12 cellular contexts compared by ENCODE assay signal in the genomic region with DNA sequence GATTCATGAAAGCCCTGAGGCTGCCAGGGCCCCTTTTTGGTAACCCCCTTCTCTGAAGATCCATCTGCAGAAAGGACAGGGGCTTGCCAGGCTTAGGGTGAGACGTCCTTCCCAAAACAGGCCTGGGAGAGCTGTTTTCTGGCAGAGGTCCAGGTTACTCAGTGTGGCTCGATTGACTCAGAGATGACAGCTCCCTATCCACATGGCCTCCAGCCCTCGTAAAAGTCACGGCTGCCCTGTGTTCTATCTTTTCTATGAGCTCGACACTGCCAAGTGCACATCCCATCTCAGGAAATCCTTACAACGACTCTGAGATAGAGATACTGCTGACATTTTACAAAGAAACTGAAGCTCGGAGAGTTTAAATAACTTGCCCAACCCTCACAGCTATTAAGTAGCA. TPM values are rescaled to one million over a fixed set of nuclear protein-coding genes. Genes with fewer than 3 reads are reported as not detected.
DNase-seq lines count a peak whose midpoint lies in the region; ATAC-seq and TF ChIP-seq lines count a peak whose summit lies in the region.
"Had no signal": no experiment of that assay in that cellular context is flagged by ENCODE, and none has a peak within 500 bp of the region (broad histone marks: within the 10 kb centered on the region; RNA-seq: fewer than 3 reads in every experiment).

No MANE protein-coding gene starts in this region.

- H2AFZ ChIP-seq in MM.1S (ENCODE audit: low read length), result no peak overlapping the region

- H3K27me3 ChIP-seq in breast epithelium (no peaks in the 10 kb centered on the region), body of pancreas (no peaks in the 10 kb centered on the region), vagina (no peaks in the 10 kb centered on the region), MM.1S (replicated peaks; ENCODE audit: insufficient read depth, low read length) (no peaks in the 10 kb centered on the region)

- H3K4me3 Mint-ChIP-seq in MCF 10A (ENCODE audit: unreplicated experiment), result no peak overlapping the region
- H3K4me3 Mint-ChIP-seq: activated naive CD4-positive, alpha-beta T cell treated with anti-CD3 and anti-CD28 coated beads, Interleukin-2, amount 50 U/mL, for 24 hours had no signal

- H3K9ac ChIP-seq in MM.1S (ENCODE audit: low read length), result no peak overlapping the region

- no peaks in the 10 kb centered on the region for H3K79me2 ChIP-seq in MM.1S (ENCODE audit: low read length)

- POLR2A ChIA-PET in MCF 10A (lab: Yijun Ruan, JAX), result no interaction called here

- ATAC-seq in body of pancreas, result no peak
- ATAC-seq in HG03108 (IDR thresholded peaks at IDR 0.05; ENCODE audit: unreplicated experiment), result no peak

- no peak overlapping the region for H3K4me2 ChIP-seq in MM.1S (ENCODE audit: low read depth, low read length)

- CTCF ChIA-PET in MCF 10A (lab: Yijun Ruan, JAX), result interaction anchor here (0.7 to 2.7 kb wide), 5 partner anchors 17 to 621 kb away, joined by 3 to 10 read pairs (median 6); no protein-coding TSS in a partner anchor

- H3K4me1 ChIP-seq in breast epithelium (no peaks in the 10 kb centered on the region), body of pancreas (peaks cover 6% of the 10 kb centered on the region), vagina (peaks cover 19% of the 10 kb centered on the region), MM.1S (ENCODE audit: low read length) (no peaks in the 10 kb centered on the region)

- H3K36me3 Mint-ChIP-seq in MCF 10A (ENCODE audit: insufficient read depth, unreplicated experiment), result no peaks in the 10 kb centered on the region
- H3K36me3 Mint-ChIP-seq: activated naive CD4-positive, alpha-beta T cell treated with anti-CD3 and anti-CD28 coated beads, Interleukin-2, amount 50 U/mL, for 24 hours had no signal

- H3K9me3 ChIP-seq in breast epithelium (no peaks in the 10 kb centered on the region), body of pancreas (no peaks in the 10 kb centered on the region), vagina (no peaks in the 10 kb centered on the region), MM.1S (replicated peaks; ENCODE audit: insufficient read depth, low read length) (no peaks in the 10 kb centered on the region)

- no peak for TF ChIP-seq POLR2A in breast epithelium (IDR thresholded peaks at IDR 0.05)
- no peak for TF ChIP-seq POLR2A in body of pancreas (IDR thresholded peaks at IDR 0.05)
- TF ChIP-seq POLR2A in vagina (IDR thresholded peaks at IDR 0.05), result no peak

- intact Hi-C loops in MCF 10A (cut with micrococcal nuclease), result no loop called here
- intact Hi-C loops in breast epithelium (cut with DNase I; ENCODE audit: low total_unique reads), result no loop called here
- intact Hi-C loops in body of pancreas (cut with DNase I), result loop anchor here (10.0 kb wide), 1 partner anchor 203 kb away; no protein-coding TSS in a partner anchor
- intact Hi-C loops in vagina (cut with DNase I), result no loop called here

- no peak overlapping the region for H3K27ac Mint-ChIP-seq in MCF 10A (ENCODE audit: low read depth, unreplicated experiment)
- H3K27ac Mint-ChIP-seq: activated naive CD4-positive, alpha-beta T cell treated with anti-CD3 and anti-CD28 coated beads, Interleukin-2, amount 50 U/mL, for 24 hours had no signal

- H3K36me3 ChIP-seq in breast epithelium (no peaks in the 10 kb centered on the region), body of pancreas (replicated peaks in 1 of 2; ENCODE audit: insufficient read depth in 1 of 2, low read depth in 2 of 2) (no peaks in the 10 kb centered on the region), vagina (no peaks in the 10 kb centered on the region), MM.1S (replicated peaks; ENCODE audit: insufficient read depth, low read length) (no peaks in the 10 kb centered on the region)

- no peak for TF ChIP-seq CTCF in MCF 10A (IDR thresholded peaks at IDR 0.05; ENCODE audit: unreplicated experiment)
- no peak for TF ChIP-seq CTCF in breast epithelium (IDR thresholded peaks at IDR 0.05)
- no peak for TF ChIP-seq CTCF in body of pancreas (IDR thresholded peaks at IDR 0.05)
- TF ChIP-seq CTCF in vagina (IDR thresholded peaks at IDR 0.05), result no peak
- no peak for TF ChIP-seq CTCF in MM.1S (IDR thresholded peaks at IDR 0.05; ENCODE audit: low read length)

- H3K9me3 Mint-ChIP-seq in MCF 10A (ENCODE audit: unreplicated experiment), result no peaks in the 10 kb centered on the region
- H3K9me3 Mint-ChIP-seq: activated naive CD4-positive, alpha-beta T cell treated with anti-CD3 and anti-CD28 coated beads, Interleukin-2, amount 50 U/mL, for 24 hours had no signal

- H3K4me3 ChIP-seq in breast epithelium (no peak overlapping the region), body of pancreas (no peak overlapping the region), vagina (no peak overlapping the region), MM.1S (ENCODE audit: low read length) (no peak overlapping the region)
- H3K4me3 ChIP-seq: SK-N-MC had no signal

- 61 to 66% methylated on average over 7 of the region's 7 CpGs for WGBS in body of pancreas, 2 donors

- DNase-seq in MCF 10A (ENCODE audit: unreplicated experiment) (peak; percentile 94), breast epithelium (ENCODE audit: low spot score in 2 of 2) (no peak), body of pancreas (peak in 3 of 4 donors; percentile 19 to 57 (median 30)), hepatic stellate cell (ENCODE audit: low spot score) (peak; percentile 87), vagina (ENCODE audit: extremely low spot score in 2 of 2) (no peak), MM.1S (no peak), SHP77 (lab: John Stamatoyannopoulos, UW) (no peak)
- DNase-seq: NCI-H2171 treated with DMSO at 0.1 percent for 48 hours had no signal

- H3F3A ChIP-seq in MM.1S (ENCODE audit: insufficient read depth, low read length), result no peaks in the 10 kb centered on the region

- peaks cover 17% of the 10 kb centered on the region for H3K4me1 Mint-ChIP-seq in MCF 10A (ENCODE audit: insufficient read depth, unreplicated experiment)
- H3K4me1 Mint-ChIP-seq: activated naive CD4-positive, alpha-beta T cell treated with anti-CD3 and anti-CD28 coated beads, Interleukin-2, amount 50 U/mL, for 24 hours had no signal

- H3K9me2 ChIP-seq in MM.1S (replicated peaks; ENCODE audit: insufficient read depth, low read length), result no peaks in the 10 kb centered on the region

- no peaks in the 10 kb centered on the region for H3K27me3 Mint-ChIP-seq in MCF 10A (ENCODE audit: insufficient read depth, unreplicated experiment)
- H3K27me3 Mint-ChIP-seq: activated naive CD4-positive, alpha-beta T cell treated with anti-CD3 and anti-CD28 coated beads, Interleukin-2, amount 50 U/mL, for 24 hours had no signal

- H4K20me1 ChIP-seq in MM.1S (ENCODE audit: insufficient read depth, low read length), result no peaks in the 10 kb centered on the region

- H3K27ac ChIP-seq in breast epithelium (no peak overlapping the region), body of pancreas (no peak overlapping the region), vagina (peak overlapping the region; percentile 38), MM.1S (ENCODE audit: low read length) (no peak overlapping the region)
- H3K27ac ChIP-seq: SK-N-MC had no signal

- BruUV-seq in MCF 10A (replicated peaks; lab: Mats Ljungman, UMichigan), result no TSS peak

RNA-seq across cellular contexts. Expression of gene ADAMTS8, which starts 20.4 kb away (rescaled TPM):
- not detected in 2 replicates for total RNA-seq in MCF 10A (2022)
- 1 to 10 TPM in 1 of 3 donors, under 1 TPM in 2; 0.32 to 2.0 (median 0.44) TPM for total RNA-seq in breast epithelium
- total RNA-seq in body of pancreas, result under 1 TPM in 1 of 2 donors, not detected in 1; 0.66 TPM
- 1.5 TPM for total RNA-seq in vagina
- total RNA-seq: pulmonary artery endothelial cell had no signal

RNA-seq across cellular contexts. Expression of gene ADAMTS15, which starts 40.5 kb away (rescaled TPM):
- total RNA-seq in MCF 10A (2022) (0.54 and 0.70 TPM in 2 replicates), breast epithelium (10 to 100 TPM; 17.9 to 22.6 (median 21.9) TPM), body of pancreas (1 to 10 TPM in 1 of 2 donors, under 1 TPM in 1; 0.52 to 5.3 TPM), vagina (12.0 TPM)

Comparison
In these comparisons a context has a peak if more than half of its experiments do, and no peak if none do; other contexts are left out.
1. DNase-seq: peak in MCF 10A (single experiment), body of pancreas (3 of 4) and hepatic stellate cell (single experiment); none in breast epithelium (0 of 2), vagina (0 of 2), MM.1S (single experiment) and SHP77 (0 of 2).